8 cellular contexts compared by ENCODE assay signal in genomic region chr2:108583903-108584520, GRCh38. TPM values are rescaled to one million over a fixed set of nuclear protein-coding genes. Genes with fewer than 3 reads are reported as not detected.
DNase-seq lines count a peak whose midpoint lies in the region; ATAC-seq and TF ChIP-seq lines count a peak whose summit lies in the region.

No MANE protein-coding gene starts in this region.

- peaks cover 21% of the 10 kb centered on the region for H3K4me1 Mint-ChIP-seq in GM23338
- H3K4me1 Mint-ChIP-seq in activated naive CD4-positive, alpha-beta T cell treated with anti-CD3 and anti-CD28 coated beads, Interleukin-2, amount 10 ng/mL, durations not matched to agents 7 days and 5 days: peaks cover 16% of the 10 kb centered on the region

- H3K9me2 ChIP-seq in GM23338 (ENCODE audit: insufficient read depth): no peaks in the 10 kb centered on the region

- no peak overlapping the region for H3K4me3 Mint-ChIP-seq in GM23338
- H3K4me3 Mint-ChIP-seq in activated naive CD4-positive, alpha-beta T cell treated with anti-CD3 and anti-CD28 coated beads, Interleukin-2, amount 10 ng/mL, durations not matched to agents 7 days and 5 days: no peak overlapping the region

- intact Hi-C loops in head of caudate nucleus (cut with DNase I) (loop anchor here (5.0 to 10.0 kb wide), 3 partner anchors 139 to 649 kb away; partner anchors contain the start of gene GCC2), posterior cingulate gyrus (cut with DNase I) (loop anchor here (1.0 to 10.0 kb wide), 3 partner anchors 129 to 367 kb away; no protein-coding TSS in a partner anchor)

- H3K36me3 Mint-ChIP-seq in GM23338 (ENCODE audit: low read depth): no peaks in the 10 kb centered on the region
- H3K36me3 Mint-ChIP-seq in activated naive CD4-positive, alpha-beta T cell treated with anti-CD3 and anti-CD28 coated beads, Interleukin-2, amount 10 ng/mL, durations not matched to agents 7 days and 5 days: no peaks in the 10 kb centered on the region

- TF ChIP-seq CTCF in GM23338 (conservative IDR thresholded peaks at IDR 0.05; ENCODE audit: low read depth in 2 of 2) (peak; percentile 73 to 91), LNCAP (IDR thresholded peaks at IDR 0.05) (peak; percentile 65), RWPE2 (IDR thresholded peaks at IDR 0.05; ENCODE audit: poor library complexity, severe bottlenecking) (peak; percentile 84)

- no peak overlapping the region for H3K4me2 ChIP-seq in GM23338

- H3K36me3 ChIP-seq in GM23338 (ENCODE audit: insufficient read depth): no peaks in the 10 kb centered on the region
- H3K36me3 ChIP-seq in RWPE2 (ENCODE audit: low read depth): peaks cover 4% of the 10 kb centered on the region; the same call in 1 of the 2 replicates

- H2AFZ ChIP-seq in GM23338: no peak overlapping the region

- DNase-seq in GM03348 (ENCODE audit: low spot score) (peak; percentile 81), GM23338 (ENCODE audit: low spot score) (peak; percentile 91), RWPE2 (ENCODE audit: low spot score) (no peak), head of caudate nucleus (peak in 38 of 42 donors; percentile 28 to 89 (median 74)), posterior cingulate gyrus (peak in 6 of 10 donors; percentile 37 to 73 (median 70))
- peak; percentile 73 for DNase-seq in activated naive CD4-positive, alpha-beta T cell treated with anti-CD3 and anti-CD28 coated beads, Interleukin-2, amount 10 ng/mL, durations not matched to agents 7 days and 5 days

- no peaks in the 10 kb centered on the region for H3K27me3 ChIP-seq in GM23338 (ENCODE audit: insufficient read depth)
- H3K27me3 ChIP-seq in RWPE2 (ENCODE audit: insufficient read depth, poor library complexity, severe bottlenecking): no peaks in the 10 kb centered on the region

- CTCF ChIA-PET in activated naive CD4-positive, alpha-beta T cell treated with anti-CD3 and anti-CD28 coated beads, Interleukin-2, amount 10 ng/mL, durations not matched to agents 7 days and 5 days (lab: Charles Lee): interaction anchor here (0.6 to 2.1 kb wide), 21 partner anchors 10 to 648 kb away, joined by 3 to 15 read pairs (median 3); no protein-coding TSS in a partner anchor

- H3K27ac Mint-ChIP-seq in GM23338: no peak overlapping the region
- H3K27ac Mint-ChIP-seq in activated naive CD4-positive, alpha-beta T cell treated with anti-CD3 and anti-CD28 coated beads, Interleukin-2, amount 10 ng/mL, durations not matched to agents 7 days and 5 days: no peak overlapping the region

- peak; percentile 94 for ATAC-seq in GM23338
- peak; percentile 83 for ATAC-seq in RWPE2 (ENCODE audit: low read depth)
- no peak for ATAC-seq in HG02970 (IDR thresholded peaks at IDR 0.05; ENCODE audit: low FRiP score, unreplicated experiment)

- H4K20me1 ChIP-seq in GM23338 (replicated peaks; ENCODE audit: insufficient read depth): no peaks in the 10 kb centered on the region; the same call in 1 of the 2 replicates

- peaks cover 8% of the 10 kb centered on the region for H3K27me3 Mint-ChIP-seq in GM23338 (ENCODE audit: insufficient read depth, low read depth, poor library complexity)
- H3K27me3 Mint-ChIP-seq in activated naive CD4-positive, alpha-beta T cell treated with anti-CD3 and anti-CD28 coated beads, Interleukin-2, amount 10 ng/mL, durations not matched to agents 7 days and 5 days: no peaks in the 10 kb centered on the region

- no peaks in the 10 kb centered on the region for H3F3A ChIP-seq in GM23338 (replicated peaks; ENCODE audit: low read depth)

- H3K27ac ChIP-seq in GM23338 (ENCODE audit: low read depth): no peak overlapping the region
- peak overlapping the region; percentile 26 for H3K27ac ChIP-seq in RWPE2 (ENCODE audit: poor library complexity, severe bottlenecking)

- peaks cover 36% of the 10 kb centered on the region for H3K79me2 ChIP-seq in GM23338 (replicated peaks; ENCODE audit: insufficient read depth)

- H3K4me1 ChIP-seq in GM23338 (ENCODE audit: insufficient read depth): no peaks in the 10 kb centered on the region
- H3K4me1 ChIP-seq in RWPE2 (ENCODE audit: insufficient read depth, poor library complexity, severe bottlenecking): peaks cover 36% of the 10 kb centered on the region

- no peaks in the 10 kb centered on the region for H3K9me3 ChIP-seq in RWPE2 (ENCODE audit: severe bottlenecking)

- H3K4me3 ChIP-seq in GM23338 (no peak overlapping the region), RWPE2 (ENCODE audit: severe bottlenecking) (no peak overlapping the region)

- no peaks in the 10 kb centered on the region for H3K9me3 Mint-ChIP-seq in GM23338
- no peaks in the 10 kb centered on the region for H3K9me3 Mint-ChIP-seq in activated naive CD4-positive, alpha-beta T cell treated with anti-CD3 and anti-CD28 coated beads, Interleukin-2, amount 10 ng/mL, durations not matched to agents 7 days and 5 days

TF ChIP-seq in GM23338, 12 proteins besides CTCF, POLR2A, EP300 and RAD21:
- no peak for TF ChIP-seq ETS1 (IDR thresholded peaks at IDR 0.05)
- TF ChIP-seq JUNB (IDR thresholded peaks at IDR 0.05; ENCODE audit: unreplicated experiment): no peak

RNA-seq across cellular contexts. Expression of gene LIMS1, which starts 49.7 kb away (rescaled TPM):
- total RNA-seq in GM23338 (2014; rRNA removed; shearing (Covaris generic)): 30.9 and 36.9 TPM in 2 replicates
- 28.6 and 32.4 TPM in 2 replicates for polyA plus RNA-seq in GM23338 (2016; fragmentation: Nextera tagmentation; extraction: Ambion mirVana)
